Comparison of ENCODE assay signal across 21 cellular contexts in the genomic region with DNA sequence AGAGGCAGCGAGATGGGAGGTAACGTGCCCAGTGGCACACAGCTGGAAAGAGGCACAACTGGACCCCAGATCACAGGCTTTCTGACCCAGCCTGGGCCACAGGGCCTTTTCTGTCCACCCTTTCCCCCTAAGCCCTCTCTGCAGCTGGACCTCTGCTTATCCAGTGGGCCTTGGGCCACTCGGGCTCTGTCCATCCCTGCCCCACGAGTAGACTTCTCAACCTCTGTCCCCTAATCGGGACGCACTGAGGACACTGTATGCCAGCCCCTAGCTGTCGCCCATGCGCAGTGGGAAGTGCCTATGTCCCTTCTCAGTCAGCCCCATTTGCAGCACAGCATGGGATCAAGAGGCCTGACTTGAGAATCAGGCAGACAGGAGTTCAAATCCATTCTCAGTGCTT.
"Had no signal": no experiment of that assay in that cellular context is flagged by ENCODE, and none has a peak within 500 bp of the region (broad histone marks: within the 10 kb centered on the region; RNA-seq: fewer than 3 reads in every experiment).

No MANE protein-coding gene starts in this region.

- H3K36me3 ChIP-seq: adrenal gland, breast epithelium, right lobe of liver, thoracic aorta had no signal

- H3K27ac ChIP-seq: adrenal gland, foreskin keratinocyte, hepatocyte, right lobe of liver, thoracic aorta had no signal

- FAIRE-seq: astrocyte, endometrium, small intestine had no signal

- H3K4me3 ChIP-seq: adrenal gland, breast epithelium, hepatocyte, right lobe of liver, thoracic aorta had no signal

- H3K4me1 ChIP-seq: adrenal gland, breast epithelium, foreskin keratinocyte, right lobe of liver had no signal

- H3K27me3 ChIP-seq: adrenal gland, breast epithelium, hepatocyte, right lobe of liver had no signal

- H3K9me3 ChIP-seq: adrenal gland, breast epithelium, right lobe of liver, thoracic aorta had no signal

- ATAC-seq: activated T-cell treated with anti-CD3 and anti-CD28 coated beads, Interleukin-2, amount 50 U/mL, for 4 hours; foreskin keratinocyte; right lobe of liver; stimulated activated memory B cell treated with anti-CD40 and anti-IgM and Interleukin-4, amounts not matched to agents 10 μg/mL and 1 μg/mL and 100 μg/mL, for 72 hours; WTC11 had no signal

- DNase-seq: activated CD4-positive, alpha-beta T cell treated with anti-CD3 and anti-CD28 coated beads, Interleukin-2, amount 50 U/mL, for 4 hours; activated CD8-positive, alpha-beta memory T cell treated with anti-CD3 and anti-CD28 coated beads, Interleukin-2, amount 50 U/mL, for 48 hours; activated naive CD4-positive, alpha-beta T cell; activated T-cell treated with anti-CD3 and anti-CD28 coated beads, Interleukin-2, amount 50 U/mL, for 4 hours; adrenal gland; effector CD4-positive, alpha-beta T cell; erythroblast; foreskin keratinocyte; kidney glomerular epithelial cell; occipital lobe; right lobe of liver; small intestine; stimulated activated CD4-positive, alpha-beta T cell treated with anti-CD3 and anti-CD28 coated beads, Interleukin-15, amount 100 ng/mL, for 24 hours; T1000 had no signal
